In the genomic region with DNA sequence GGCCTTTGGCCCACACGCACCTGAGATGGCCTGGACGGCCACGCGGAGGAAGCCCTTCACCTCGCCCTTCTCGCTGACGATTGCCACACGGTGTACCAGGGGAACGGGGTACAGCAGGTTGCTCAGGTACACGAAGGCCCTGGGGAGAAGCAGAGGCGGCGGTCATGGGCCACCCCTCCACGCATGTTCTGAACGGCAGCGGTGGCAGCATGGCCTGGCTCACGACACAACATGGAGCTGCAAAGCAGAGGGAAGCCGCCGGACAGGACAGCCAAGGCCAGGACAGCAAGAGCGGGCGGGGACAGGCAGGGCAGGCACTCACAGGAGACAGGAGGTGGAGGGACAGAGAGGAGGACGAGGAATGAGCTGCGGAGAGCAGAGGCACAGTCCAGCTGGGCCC, we compare ENCODE assay signal across 22 cellular contexts. TPM values are rescaled to one million over a fixed set of nuclear protein-coding genes. Genes with fewer than 3 reads are reported as not detected.
A peak's percentile ranks its signal among the peaks of the same experiment; 100 is the strongest.
DNase-seq lines count a peak whose midpoint lies in the region; ATAC-seq, FAIRE-seq and TF ChIP-seq lines count a peak whose summit lies in the region.
"Had no signal": no experiment of that assay in that cellular context is flagged by ENCODE, and none has a peak within 500 bp of the region (broad histone marks: within the 10 kb centered on the region; RNA-seq: fewer than 3 reads in every experiment).

No MANE protein-coding gene starts in this region.

- H3K9me3 ChIP-seq in HepG2 (ENCODE audit: low read length) (no peaks in the 10 kb centered on the region), right lobe of liver (no peaks in the 10 kb centered on the region), K562 (replicated peaks; ENCODE audit: control insufficient read depth, insufficient read depth, low read depth, low read length) (no peaks in the 10 kb centered on the region), neuronal stem cell (replicated peaks in 1 of 2; ENCODE audit: control insufficient read depth in 2 of 2, insufficient read depth in 1 of 2, low read depth in 1 of 2, low read length in 2 of 2) (peaks cover 0 to 1% of the 10 kb centered on the region in 2 donors), osteoblast (ENCODE audit: low read depth, low read length) (no peaks in the 10 kb centered on the region)
- H3K9me3 ChIP-seq: A549; BE2C; BLaER1 treated with 17β-estradiol and CSF1 and Interleukin-3, amounts not matched to agents 10 nM and 100 nM had no signal

- intact Hi-C loops in HepG2 (cut with micrococcal nuclease; ENCODE audit: unreplicated experiment), result no loop called here
- intact Hi-C loops in right lobe of liver (cut with DNase I), result no loop called here
- intact Hi-C loops in K562 (cut with micrococcal nuclease), result no loop called here

- H3K9ac ChIP-seq in HepG2 (ENCODE audit: insufficient read depth, low read depth, low read length) (no peak overlapping the region), K562 (ENCODE audit: insufficient read depth in 1 of 2, low read depth in 2 of 2, low read length in 2 of 2) (no peak overlapping the region), neuronal stem cell (ENCODE audit: low read depth, low read length, poor library complexity) (no peak overlapping the region)
- H3K9ac ChIP-seq: BLaER1 treated with 17β-estradiol and CSF1 and Interleukin-3, amounts not matched to agents 10 nM and 100 nM had no signal

- H3K27ac ChIP-seq in HepG2 (ENCODE audit: extremely low read length, insufficient read depth, low read length) (no peak overlapping the region), right lobe of liver (no peak overlapping the region), K562 (ENCODE audit: extremely low read depth, low read depth, low read length) (no peak overlapping the region), neuronal stem cell (replicated peaks; ENCODE audit: low read length) (no peak overlapping the region), osteoblast (ENCODE audit: low read depth, low read length) (no peak overlapping the region)
- H3K27ac ChIP-seq: A549; BLaER1 treated with 17β-estradiol and CSF1 and Interleukin-3, amounts not matched to agents 10 nM and 100 nM had no signal

- H3K4me3 ChIP-seq in HepG2 (replicated peaks in 1 of 3; ENCODE audit: insufficient read depth in 1 of 3, low read depth in 2 of 3, low read length in 3 of 3) (no peak overlapping the region), right lobe of liver (no peak overlapping the region), K562 (no peak overlapping the region), neuronal stem cell (ENCODE audit: low read length in 2 of 2) (no peak overlapping the region), osteoblast (ENCODE audit: insufficient read depth, low read length) (no peak overlapping the region)
- H3K4me3 ChIP-seq: A549; BLaER1 treated with 17β-estradiol and CSF1 and Interleukin-3, amounts not matched to agents 10 nM and 100 nM had no signal

- H3K79me2 ChIP-seq in HepG2 (ENCODE audit: insufficient read depth, low read length), result no peaks in the 10 kb centered on the region
- H3K79me2 ChIP-seq in K562 (ENCODE audit: control insufficient read depth, insufficient read depth, low read length), result no peaks in the 10 kb centered on the region
- no peaks in the 10 kb centered on the region for H3K79me2 ChIP-seq in osteoblast (ENCODE audit: insufficient read depth, low read length)

- no peaks in the 10 kb centered on the region for H3K9me1 ChIP-seq in K562 (ENCODE audit: control insufficient read depth, insufficient read depth, low read length)

- TF ChIP-seq POLR2A in HepG2 (IDR thresholded peaks at IDR 0.05; ENCODE audit: insufficient read depth in 1 of 2, low read depth in 2 of 2, low read length in 2 of 2) (no peak), right lobe of liver (IDR thresholded peaks at IDR 0.05) (no peak), K562 (conservative IDR thresholded peaks at IDR 0.05) (no peak)

- no peak overlapping the region for H3K4me2 ChIP-seq in HepG2 (ENCODE audit: low read depth, low read length)
- H3K4me2 ChIP-seq in K562 (ENCODE audit: insufficient read depth, low read length), result no peak overlapping the region
- H3K4me2 ChIP-seq in neuronal stem cell (ENCODE audit: insufficient read depth, low read length, poor library complexity, severe bottlenecking), result no peak overlapping the region
- H3K4me2 ChIP-seq in osteoblast (ENCODE audit: insufficient read depth, low read length), result no peak overlapping the region
- H3K4me2 ChIP-seq: A549 had no signal

- H3K36me3 ChIP-seq in HepG2 (replicated peaks in 1 of 2; ENCODE audit: control insufficient read depth in 1 of 2, insufficient read depth in 2 of 2, low read length in 2 of 2) (no peaks in the 10 kb centered on the region), right lobe of liver (no peaks in the 10 kb centered on the region), K562 (ENCODE audit: control insufficient read depth, insufficient read depth, low read length) (no peaks in the 10 kb centered on the region), neuronal stem cell (replicated peaks in 1 of 2; ENCODE audit: control insufficient read depth in 2 of 2, insufficient read depth in 2 of 2, low read length in 2 of 2) (peaks cover 46 to 50% of the 10 kb centered on the region in 2 donors), osteoblast (ENCODE audit: insufficient read depth, low read length) (no peaks in the 10 kb centered on the region)
- H3K36me3 ChIP-seq: BE2C; BLaER1 treated with 17β-estradiol and CSF1 and Interleukin-3, amounts not matched to agents 10 nM and 100 nM had no signal

- CTCF ChIA-PET in HepG2 (lab: Yijun Ruan, JAX; ENCODE audit: low intra/inter-chr PET ratio, low total read pairs) (no interaction called here), K562 (lab: Yijun Ruan, JAX; ENCODE audit: low intra/inter-chr PET ratio) (no interaction called here)

- DNase-seq in HepG2 (ENCODE audit: low spot score) (no peak), right lobe of liver (no peak), K562 (ENCODE audit: extremely low read depth in 1 of 4, low spot score in 3 of 4) (no peak), neuronal stem cell (ENCODE audit: low spot score) (no peak), hypothalamus (lab: John Stamatoyannopoulos, UW) (no peak), osteoblast (ENCODE audit: insufficient read length, low spot score, missing footprints) (no peak)
- DNase-seq: 8988T; ACHN; AML-193; BE2C; CD4-positive, alpha-beta T cell; CD8-positive, alpha-beta memory T cell; COR-L47; DMS153; DND-41; H9 had no signal

- POLR2A ChIA-PET in HepG2 (lab: Yijun Ruan, JAX), result no interaction called here
- POLR2A ChIA-PET in K562 (lab: Yijun Ruan, JAX), result interaction anchor here (0.6 kb wide), 1 partner anchor 213 kb away, joined by 3 read pairs; no protein-coding TSS in a partner anchor

- no peak overlapping the region for H4K8ac ChIP-seq in neuronal stem cell (ENCODE audit: low read depth, low read length)

- peak overlapping the region; percentile 85 for H3K23ac ChIP-seq in neuronal stem cell (ENCODE audit: low read depth, low read length, poor library complexity)

- H2AFZ ChIP-seq in HepG2 (ENCODE audit: low read length) (no peak overlapping the region), K562 (ENCODE audit: low read depth, low read length) (no peak overlapping the region), neuronal stem cell (ENCODE audit: low read length) (no peak overlapping the region), osteoblast (ENCODE audit: low read length) (no peak overlapping the region)

- FAIRE-seq in HepG2 (lab: Jason Lieb, UNC) (no peak), K562 (lab: Jason Lieb, UNC) (no peak)
- FAIRE-seq: A549, G401.6, GM12892 had no signal

- TF ChIP-seq CTCF in HepG2 (CRISPR knock-in tag; IDR thresholded peaks at IDR 0.05), result no peak
- no peak for TF ChIP-seq CTCF in right lobe of liver (IDR thresholded peaks at IDR 0.05)
- TF ChIP-seq CTCF in K562 (IDR thresholded peaks at IDR 0.05 in 2 of 3, conservative IDR thresholded peaks at IDR 0.05 in 1 of 3; ENCODE audit: insufficient read depth in 2 of 3, low read depth in 1 of 3, low read length in 3 of 3), result no peak
- TF ChIP-seq CTCF in osteoblast (IDR thresholded peaks at IDR 0.05; ENCODE audit: extremely low read depth, low read depth, low read length), result no peak

- no peak overlapping the region for H3K18ac ChIP-seq in neuronal stem cell (ENCODE audit: low read length)

- H2BK12ac ChIP-seq in neuronal stem cell (ENCODE audit: low read length), result no peak overlapping the region

- H2AK5ac ChIP-seq in neuronal stem cell (ENCODE audit: low read depth, low read length), result no peak overlapping the region

- H3K14ac ChIP-seq in neuronal stem cell (ENCODE audit: low read length), result peak overlapping the region; percentile 38

- H3K4me1 ChIP-seq in HepG2 (ENCODE audit: insufficient read depth, low read length) (no peaks in the 10 kb centered on the region), right lobe of liver (no peaks in the 10 kb centered on the region), K562 (replicated peaks in 1 of 2; ENCODE audit: control insufficient read depth in 2 of 2, insufficient read depth in 2 of 2, low read length in 2 of 2) (no peaks in the 10 kb centered on the region; a peak in 1 of 5 replicates), neuronal stem cell (ENCODE audit: control insufficient read depth in 2 of 2, insufficient read depth in 1 of 2, low read depth in 1 of 2, low read length in 2 of 2) (no peaks in the 10 kb centered on the region), osteoblast (ENCODE audit: insufficient read depth, low read length) (no peaks in the 10 kb centered on the region)
- H3K4me1 ChIP-seq: A549, BE2C had no signal

- WGBS in HepG2 (ENCODE audit: low lambda C conversion rate), result 25% methylated on average over 22 of the region's 22 CpGs
- WGBS in right lobe of liver (ENCODE audit: insufficient coverage, low coverage, low lambda C conversion rate, missing lambda C conversion rate), result 90% methylated on average over 20 of the region's 22 CpGs
- whole genome bisulfite sequencing in K562 (ENCODE audit: insufficient coverage, low coverage, missing lambda C conversion rate), result 0% methylated on average over 12 of the region's 22 CpGs
- no CpG with 5 or more reads among the region's 22 CpGs for WGBS in neuronal stem cell (ENCODE audit: extremely low coverage in 2 of 2, insufficient read length in 2 of 2, insufficient replicate concordance in 1 of 2), 2 donors

- ATAC-seq in HepG2 (peak; percentile 21), right lobe of liver (no peak), K562 (peak; percentile 47; the same call in 2 of the 3 replicates)
- ATAC-seq: A549 had no signal

- H3K4ac ChIP-seq in neuronal stem cell (ENCODE audit: low read length), result no peak overlapping the region

- no peak overlapping the region for H2BK15ac ChIP-seq in neuronal stem cell (ENCODE audit: low read length)

- no peak overlapping the region for H2BK5ac ChIP-seq in neuronal stem cell (ENCODE audit: low read length)

- no peak for TF ChIP-seq EP300 in HepG2 (IDR thresholded peaks at IDR 0.05; ENCODE audit: low read depth in 2 of 2, low read length in 2 of 2)
- TF ChIP-seq EP300 in HepG2 (CRISPR knock-in tag; IDR thresholded peaks at IDR 0.05; ENCODE audit: borderline replicate concordance), result no peak
- no peak for TF ChIP-seq EP300 in K562 (IDR thresholded peaks at IDR 0.05; ENCODE audit: low read length)

- H4K20me1 ChIP-seq in HepG2 (ENCODE audit: insufficient read depth, low read length) (no peaks in the 10 kb centered on the region), K562 (replicated peaks; ENCODE audit: control insufficient read depth, insufficient read depth, low read length) (no peaks in the 10 kb centered on the region), osteoblast (ENCODE audit: insufficient read depth, low read length) (no peaks in the 10 kb centered on the region)
- H4K20me1 ChIP-seq: BLaER1 treated with 17β-estradiol and CSF1 and Interleukin-3, amounts not matched to agents 10 nM and 100 nM had no signal

- BruUV-seq in HepG2 (replicated peaks; lab: Mats Ljungman, UMichigan), result no TSS peak
- no TSS peak for BruUV-seq in K562 (replicated peaks; lab: Mats Ljungman, UMichigan)

- no peak overlapping the region for H2BK120ac ChIP-seq in neuronal stem cell (ENCODE audit: low read depth, low read length)

- no peak overlapping the region for H4K91ac ChIP-seq in neuronal stem cell (ENCODE audit: low read depth, low read length, poor library complexity)

- TF ChIP-seq RAD21 in HepG2 (CRISPR knock-in tag; IDR thresholded peaks at IDR 0.05), result no peak
- no peak for TF ChIP-seq RAD21 in K562 (CRISPR knock-in tag; conservative IDR thresholded peaks at IDR 0.05 in 1 of 2, IDR thresholded peaks at IDR 0.05 in 1 of 2)

- H3K27me3 ChIP-seq in HepG2 (ENCODE audit: control insufficient read depth in 1 of 2, insufficient read depth in 2 of 2, low read length in 2 of 2) (peaks cover 40 to 91% of the 10 kb centered on the region in 2 experiments), right lobe of liver (no peaks in the 10 kb centered on the region), K562 (ENCODE audit: control insufficient read depth in 2 of 2, insufficient read depth in 2 of 2, low read length in 2 of 2) (peaks cover 2 to 22% of the 10 kb centered on the region in 2 experiments; a peak in 3 of 5 replicates), neuronal stem cell (ENCODE audit: control insufficient read depth in 3 of 3, insufficient read depth in 3 of 3, low read depth in 1 of 3, low read length in 3 of 3) (no peaks in the 10 kb centered on the region), osteoblast (ENCODE audit: insufficient read depth, low read length) (no peaks in the 10 kb centered on the region)
- H3K27me3 ChIP-seq: BE2C; BLaER1 treated with 17β-estradiol and CSF1 and Interleukin-3, amounts not matched to agents 10 nM and 100 nM had no signal

- H3K79me1 ChIP-seq in neuronal stem cell (ENCODE audit: low read depth, low read length), result peaks cover 5% of the 10 kb centered on the region

- in situ Hi-C loops in HepG2 (cut with HindIII; ENCODE audit: extremely low pct_ligation_motif_present, low pct_unique_long_range_greater_than_20kb), result no loop called here
- in situ Hi-C loops in K562 (cut with MboI), result no loop called here

RNA-seq across cellular contexts. Expression of a gene that starts 58.7 kb away (rescaled TPM):
- total RNA-seq in HepG2 (2016; rRNA removed; fragmentation: Illumina TruSeq; extraction: Trizol), result not detected in 2 replicates
- total RNA-seq in HepG2 (2016; cell fraction: cytosol; rRNA removed; fragmentation: Illumina TruSeq; extraction: Trizol; ENCODE audit: low read depth), result not detected in 2 replicates
- total RNA-seq in HepG2 (2016; cell fraction: insoluble cytoplasmic fraction; rRNA removed; fragmentation: Illumina TruSeq; extraction: Trizol), result not detected in 2 replicates
- not detected in 2 replicates for total RNA-seq in HepG2 (2016; cell fraction: membrane; rRNA removed; fragmentation: Illumina TruSeq; extraction: Trizol)
- total RNA-seq in HepG2 (2016; cell fraction: nucleus; rRNA removed; fragmentation: Illumina TruSeq; extraction: Trizol), result not detected in 2 replicates
- polyA plus RNA-seq in HepG2 (2011; rRNA removed), result 0.20 TPM in 1 of 2 replicates, not detected in the other
- not detected in 2 replicates for polyA plus RNA-seq in HepG2 (2011; cell fraction: cytosol; rRNA removed)
- not detected in 2 replicates for polyA plus RNA-seq in HepG2 (2011; cell fraction: nucleus; rRNA removed)
- not detected in 2 replicates for polyA plus RNA-seq in HepG2 (2012)
- not detected in 2 replicates for polyA plus RNA-seq in HepG2 (2016; cell fraction: cytosol; fragmentation: Illumina TruSeq; extraction: Trizol; ENCODE audit: low read depth)
- not detected in 2 replicates for polyA plus RNA-seq in HepG2 (2016; cell fraction: insoluble cytoplasmic fraction; fragmentation: Illumina TruSeq; extraction: Trizol; ENCODE audit: low read depth)
- polyA plus RNA-seq in HepG2 (2016; cell fraction: membrane; fragmentation: Illumina TruSeq; extraction: Trizol; ENCODE audit: low read depth), result not detected in 2 replicates
- not detected in 2 replicates for polyA plus RNA-seq in HepG2 (2016; cell fraction: nucleus; fragmentation: Illumina TruSeq; extraction: Trizol; ENCODE audit: insufficient read depth, low read depth)
- polyA minus RNA-seq in HepG2 (2011; rRNA and poly(A)+ RNA removed; ENCODE audit: low replicate concordance), result 0.30 TPM in 1 of 2 replicates, not detected in the other
- polyA minus RNA-seq in HepG2 (2011; cell fraction: cytosol; rRNA and poly(A)+ RNA removed), result not detected in 2 replicates
- polyA minus RNA-seq in HepG2 (2011; cell fraction: nucleus; rRNA and poly(A)+ RNA removed), result not detected in 2 replicates
- total RNA-seq in right lobe of liver, result not detected
- total RNA-seq in K562 (2011; cell fraction: chromatin; rRNA removed; ENCODE audit: low replicate concordance), result not detected in 2 replicates
- total RNA-seq in K562 (2011; cell fraction: nucleolus; rRNA removed), result not detected in 2 replicates
- not detected in 2 replicates for total RNA-seq in K562 (2011; cell fraction: nucleoplasm; rRNA removed)
- total RNA-seq in K562 (2014; rRNA removed), result not detected in 2 replicates
- not detected in 2 replicates for total RNA-seq in K562 (2014; rRNA removed; fragmentation: Illumina TruSeq; extraction: Trizol)
- total RNA-seq in K562 (2015; rRNA removed; fragmentation: Illumina TruSeq; extraction: Trizol), result not detected in 2 replicates
- total RNA-seq in K562 (2021), result not detected in 2 replicates
- not detected in 2 replicates for polyA plus RNA-seq in K562 (2011; rRNA removed)
- not detected in 2 replicates for polyA plus RNA-seq in K562 (2011; cell fraction: cytosol; rRNA removed)
- polyA plus RNA-seq in K562 (2011; cell fraction: nucleus; rRNA removed), result not detected in 2 replicates
- polyA plus RNA-seq in K562 (2012), result not detected in 2 replicates
- polyA plus RNA-seq in K562 (2014; fragmentation: Illumina TruSeq; extraction: Trizol), result not detected in 2 replicates
- polyA plus RNA-seq in K562 (2014; fragmentation: Nextera tagmentation; extraction: Ambion mirVana), result not detected
- polyA plus RNA-seq in K562 (2014; rRNA removed), result not detected in 2 replicates
- polyA minus RNA-seq in K562 (2011; rRNA and poly(A)+ RNA removed), result not detected in 2 replicates
- polyA minus RNA-seq in K562 (2011; cell fraction: cytosol; rRNA and poly(A)+ RNA removed), result not detected in 2 replicates
- polyA minus RNA-seq in K562 (2011; cell fraction: nucleus; rRNA and poly(A)+ RNA removed), result not detected in 2 replicates
- 0.10 TPM for polyA plus RNA-seq in neuronal stem cell (2013, experiment 1 of 2)
- not detected for polyA plus RNA-seq in neuronal stem cell (2013, experiment 2 of 2)
- not detected in 2 replicates for total RNA-seq in osteoblast
- total RNA-seq: CD4-positive, alpha-beta T cell; CD8-positive, alpha-beta memory T cell; H4; H9 had no signal
- polyA plus RNA-seq: A549; CD14-positive monocyte; CD8-positive, alpha-beta memory T cell had no signal

Comparison
In these comparisons a context has a peak if more than half of its experiments do, and no peak if none do; other contexts are left out.
1. ATAC-seq: peak in HepG2 (single experiment) and K562 (single experiment); none in right lobe of liver (0 of 4).